In genomic region chr7:74203157-74203556, GRCh38 we compare ENCODE assay signal across 8 cellular contexts. TPM values are rescaled to one million over a fixed set of nuclear protein-coding genes. Genes with fewer than 3 reads are reported as not detected.
DNase-seq lines count a peak whose midpoint lies in the region; ATAC-seq and TF ChIP-seq lines count a peak whose summit lies in the region.

No MANE protein-coding gene starts in this region.

- peak; percentile 76 for DNase-seq in Daoy (ENCODE audit: low read depth)
- DNase-seq in LNCaP clone FGC (ENCODE audit: low read depth): no peak
- DNase-seq in astrocyte of the hippocampus (ENCODE audit: low read depth, low spot score): peak; percentile 75
- no peak for DNase-seq in stimulated activated CD4-positive, alpha-beta T cell treated with anti-CD3 and anti-CD28 coated beads, Interleukin-4, amount 100 ng/mL, for 4 hours
- no peak for DNase-seq in activated T-helper 1 cell treated with anti-CD3 and anti-CD28 coated beads, Interleukin-12 subunit alpha, Interleukin-12 subunit beta, Interleukin-2, Interleukin-4 antibody, amounts not matched to agents 30 ng/mL and 10 ng/mL and 1 ng/mL, durations not matched to agents 14 hours and 24 hours and 36 hours (ENCODE audit: low spot score)
- DNase-seq in NCI-H345 treated with DMSO at 0.1 percent for 48 hours (lab: John Stamatoyannopoulos, UW; ENCODE audit: unreplicated experiment): no peak

- H3K27ac Mint-ChIP-seq in activated T-helper 1 cell treated with anti-CD3 and anti-CD28 coated beads, Interleukin-12 subunit alpha, Interleukin-12 subunit beta, Interleukin-2, Interleukin-4 antibody, amounts not matched to agents 30 ng/mL and 10 ng/mL and 1 ng/mL, durations not matched to agents 14 hours and 24 hours and 36 hours: no peak overlapping the region

- H3K4me3 ChIP-seq in LNCaP clone FGC (ENCODE audit: low read depth, low read length) (no peak overlapping the region), liver (ENCODE audit: low read depth in 1 of 3, low read length in 3 of 3) (no peak overlapping the region)

- no peaks in the 10 kb centered on the region for H3K27me3 ChIP-seq in liver (ENCODE audit: control insufficient read depth in 4 of 4, insufficient read depth in 4 of 4, low read length in 3 of 4)

- no peaks in the 10 kb centered on the region for H3K9me3 Mint-ChIP-seq in activated T-helper 1 cell treated with anti-CD3 and anti-CD28 coated beads, Interleukin-12 subunit alpha, Interleukin-12 subunit beta, Interleukin-2, Interleukin-4 antibody, amounts not matched to agents 30 ng/mL and 10 ng/mL and 1 ng/mL, durations not matched to agents 14 hours and 24 hours and 36 hours

- no peak overlapping the region for H3K27ac ChIP-seq in liver (ENCODE audit: low read depth in 1 of 2, low read length in 2 of 2)

- WGBS in liver: 54% methylated on average over 10 of the region's 10 CpGs

- H3K9me3 ChIP-seq in liver (ENCODE audit: control insufficient read depth in 4 of 4, low read length in 3 of 4): no peaks in the 10 kb centered on the region

- H3K36me3 ChIP-seq in liver (ENCODE audit: control insufficient read depth in 4 of 4, insufficient read depth in 3 of 4, low read depth in 1 of 4, low read length in 3 of 4): no peaks in the 10 kb centered on the region

- TF ChIP-seq CTCF in LNCaP clone FGC (IDR thresholded peaks at IDR 0.05; ENCODE audit: control insufficient read depth, extremely low read depth, insufficient read depth) (peak; percentile 42), liver (IDR thresholded peaks at IDR 0.05; ENCODE audit: low read depth, low read length, missing input control) (peak; percentile 51)

- peaks cover 5% of the 10 kb centered on the region for H3K36me3 Mint-ChIP-seq in activated T-helper 1 cell treated with anti-CD3 and anti-CD28 coated beads, Interleukin-12 subunit alpha, Interleukin-12 subunit beta, Interleukin-2, Interleukin-4 antibody, amounts not matched to agents 30 ng/mL and 10 ng/mL and 1 ng/mL, durations not matched to agents 14 hours and 24 hours and 36 hours (ENCODE audit: low read depth)

- H3K4me1 ChIP-seq in liver (ENCODE audit: control insufficient read depth in 4 of 4, insufficient read depth in 4 of 4, low read length in 3 of 4): peaks cover 0 to 8% (median 0%) of the 10 kb centered on the region in 4 donors

- no peak overlapping the region for H3K4me3 Mint-ChIP-seq in activated T-helper 1 cell treated with anti-CD3 and anti-CD28 coated beads, Interleukin-12 subunit alpha, Interleukin-12 subunit beta, Interleukin-2, Interleukin-4 antibody, amounts not matched to agents 30 ng/mL and 10 ng/mL and 1 ng/mL, durations not matched to agents 14 hours and 24 hours and 36 hours

- intact Hi-C loops in activated T-helper 1 cell treated with anti-CD3 and anti-CD28 coated beads, Interleukin-12 subunit alpha, Interleukin-12 subunit beta, Interleukin-2, Interleukin-4 antibody, amounts not matched to agents 30 ng/mL and 10 ng/mL and 1 ng/mL, durations not matched to agents 14 hours and 24 hours and 36 hours (cut with micrococcal nuclease): no loop called here

- ATAC-seq in GM19035 (IDR thresholded peaks at IDR 0.05; ENCODE audit: unreplicated experiment): no peak

- peak; percentile 65 to 79 for TF ChIP-seq RAD21 in liver (IDR thresholded peaks at IDR 0.05)

- peaks cover 16% of the 10 kb centered on the region for H3K4me1 Mint-ChIP-seq in activated T-helper 1 cell treated with anti-CD3 and anti-CD28 coated beads, Interleukin-12 subunit alpha, Interleukin-12 subunit beta, Interleukin-2, Interleukin-4 antibody, amounts not matched to agents 30 ng/mL and 10 ng/mL and 1 ng/mL, durations not matched to agents 14 hours and 24 hours and 36 hours (ENCODE audit: low read depth)

- H3K9ac ChIP-seq in liver (ENCODE audit: low read depth in 1 of 2, low read length in 2 of 2): no peak overlapping the region

- H3K27me3 Mint-ChIP-seq in activated T-helper 1 cell treated with anti-CD3 and anti-CD28 coated beads, Interleukin-12 subunit alpha, Interleukin-12 subunit beta, Interleukin-2, Interleukin-4 antibody, amounts not matched to agents 30 ng/mL and 10 ng/mL and 1 ng/mL, durations not matched to agents 14 hours and 24 hours and 36 hours (ENCODE audit: insufficient read depth): no peaks in the 10 kb centered on the region

TF ChIP-seq in liver, 16 proteins besides CTCF, POLR2A, EP300 and RAD21:
- TF ChIP-seq FOXA1 (IDR thresholded peaks at IDR 0.05) (no peak), EGR1 (IDR thresholded peaks at IDR 0.05; ENCODE audit: low read depth in 2 of 2) (no peak), NR2F2 (IDR thresholded peaks at IDR 0.05) (no peak), HNF4G (IDR thresholded peaks at IDR 0.05) (no peak), YY1 (IDR thresholded peaks at IDR 0.05) (no peak)

RNA-seq across cellular contexts. Expression of gene LAT2, which starts 6.6 kb away (rescaled TPM):
- 0.97 and 0.98 TPM in 2 replicates for total RNA-seq in Daoy (2014; rRNA removed; shearing (Covaris generic))
- 1 to 10 TPM; 7.2 to 8.3 TPM for total RNA-seq in liver
- polyA plus RNA-seq in liver: 1 to 10 TPM; 4.8 to 5.3 TPM
- total RNA-seq in activated T-helper 1 cell treated with anti-CD3 and anti-CD28 coated beads, Interleukin-12 subunit alpha, Interleukin-12 subunit beta, Interleukin-2, Interleukin-4 antibody, amounts not matched to agents 30 ng/mL and 10 ng/mL and 1 ng/mL, durations not matched to agents 14 hours and 24 hours and 36 hours: 15.5 and 18.3 TPM in 2 replicates

RNA-seq across cellular contexts. Expression of gene EIF4H, which starts 29.0 kb away (rescaled TPM):
- total RNA-seq in Daoy (2014; rRNA removed; shearing (Covaris generic)): 328 and 366 TPM in 2 replicates
- 100 to 1,000 TPM; 165 to 166 TPM for total RNA-seq in liver
- 100 to 1,000 TPM in 1 of 2 donors, 10 to 100 TPM in 1; 81.6 to 139 TPM for polyA plus RNA-seq in liver
- 343 and 355 TPM in 2 replicates for total RNA-seq in activated T-helper 1 cell treated with anti-CD3 and anti-CD28 coated beads, Interleukin-12 subunit alpha, Interleukin-12 subunit beta, Interleukin-2, Interleukin-4 antibody, amounts not matched to agents 30 ng/mL and 10 ng/mL and 1 ng/mL, durations not matched to agents 14 hours and 24 hours and 36 hours

RNA-seq across cellular contexts. Expression of gene RFC2, which starts 51.0 kb away (rescaled TPM):
- 142 and 156 TPM in 2 replicates for total RNA-seq in Daoy (2014; rRNA removed; shearing (Covaris generic))
- total RNA-seq in liver: 10 to 100 TPM; 12.8 to 23.8 TPM
- polyA plus RNA-seq in liver: 10 to 100 TPM; 14.1 to 15.6 TPM
- 87.3 and 89.1 TPM in 2 replicates for total RNA-seq in activated T-helper 1 cell treated with anti-CD3 and anti-CD28 coated beads, Interleukin-12 subunit alpha, Interleukin-12 subunit beta, Interleukin-2, Interleukin-4 antibody, amounts not matched to agents 30 ng/mL and 10 ng/mL and 1 ng/mL, durations not matched to agents 14 hours and 24 hours and 36 hours

Comparison
In these comparisons a context has a peak if more than half of its experiments do, and no peak if none do; other contexts are left out.
1. DNase-seq: peak in Daoy (single experiment) and astrocyte of the hippocampus (single experiment); none in LNCaP clone FGC (single experiment), stimulated activated CD4-positive, alpha-beta T cell treated with anti-CD3 and anti-CD28 coated beads, Interleukin-4, amount 100 ng/mL, for 4 hours (0 of 2), activated T-helper 1 cell treated with anti-CD3 and anti-CD28 coated beads, Interleukin-12 subunit alpha, Interleukin-12 subunit beta, Interleukin-2, Interleukin-4 antibody, amounts not matched to agents 30 ng/mL and 10 ng/mL and 1 ng/mL, durations not matched to agents 14 hours and 24 hours and 36 hours (single experiment) and NCI-H345 treated with DMSO at 0.1 percent for 48 hours (single experiment).